1 cellular context compared by ENCODE assay signal in genomic region chr4:159158083-159158617, GRCh38.
TF ChIP-seq lines count a peak whose summit lies in the region.

No MANE protein-coding gene starts in this region.

TF ChIP-seq in GM23338, 12 proteins besides CTCF, POLR2A, EP300 and RAD21 (continued from another document):
- TF ChIP-seq, protein P1, sequence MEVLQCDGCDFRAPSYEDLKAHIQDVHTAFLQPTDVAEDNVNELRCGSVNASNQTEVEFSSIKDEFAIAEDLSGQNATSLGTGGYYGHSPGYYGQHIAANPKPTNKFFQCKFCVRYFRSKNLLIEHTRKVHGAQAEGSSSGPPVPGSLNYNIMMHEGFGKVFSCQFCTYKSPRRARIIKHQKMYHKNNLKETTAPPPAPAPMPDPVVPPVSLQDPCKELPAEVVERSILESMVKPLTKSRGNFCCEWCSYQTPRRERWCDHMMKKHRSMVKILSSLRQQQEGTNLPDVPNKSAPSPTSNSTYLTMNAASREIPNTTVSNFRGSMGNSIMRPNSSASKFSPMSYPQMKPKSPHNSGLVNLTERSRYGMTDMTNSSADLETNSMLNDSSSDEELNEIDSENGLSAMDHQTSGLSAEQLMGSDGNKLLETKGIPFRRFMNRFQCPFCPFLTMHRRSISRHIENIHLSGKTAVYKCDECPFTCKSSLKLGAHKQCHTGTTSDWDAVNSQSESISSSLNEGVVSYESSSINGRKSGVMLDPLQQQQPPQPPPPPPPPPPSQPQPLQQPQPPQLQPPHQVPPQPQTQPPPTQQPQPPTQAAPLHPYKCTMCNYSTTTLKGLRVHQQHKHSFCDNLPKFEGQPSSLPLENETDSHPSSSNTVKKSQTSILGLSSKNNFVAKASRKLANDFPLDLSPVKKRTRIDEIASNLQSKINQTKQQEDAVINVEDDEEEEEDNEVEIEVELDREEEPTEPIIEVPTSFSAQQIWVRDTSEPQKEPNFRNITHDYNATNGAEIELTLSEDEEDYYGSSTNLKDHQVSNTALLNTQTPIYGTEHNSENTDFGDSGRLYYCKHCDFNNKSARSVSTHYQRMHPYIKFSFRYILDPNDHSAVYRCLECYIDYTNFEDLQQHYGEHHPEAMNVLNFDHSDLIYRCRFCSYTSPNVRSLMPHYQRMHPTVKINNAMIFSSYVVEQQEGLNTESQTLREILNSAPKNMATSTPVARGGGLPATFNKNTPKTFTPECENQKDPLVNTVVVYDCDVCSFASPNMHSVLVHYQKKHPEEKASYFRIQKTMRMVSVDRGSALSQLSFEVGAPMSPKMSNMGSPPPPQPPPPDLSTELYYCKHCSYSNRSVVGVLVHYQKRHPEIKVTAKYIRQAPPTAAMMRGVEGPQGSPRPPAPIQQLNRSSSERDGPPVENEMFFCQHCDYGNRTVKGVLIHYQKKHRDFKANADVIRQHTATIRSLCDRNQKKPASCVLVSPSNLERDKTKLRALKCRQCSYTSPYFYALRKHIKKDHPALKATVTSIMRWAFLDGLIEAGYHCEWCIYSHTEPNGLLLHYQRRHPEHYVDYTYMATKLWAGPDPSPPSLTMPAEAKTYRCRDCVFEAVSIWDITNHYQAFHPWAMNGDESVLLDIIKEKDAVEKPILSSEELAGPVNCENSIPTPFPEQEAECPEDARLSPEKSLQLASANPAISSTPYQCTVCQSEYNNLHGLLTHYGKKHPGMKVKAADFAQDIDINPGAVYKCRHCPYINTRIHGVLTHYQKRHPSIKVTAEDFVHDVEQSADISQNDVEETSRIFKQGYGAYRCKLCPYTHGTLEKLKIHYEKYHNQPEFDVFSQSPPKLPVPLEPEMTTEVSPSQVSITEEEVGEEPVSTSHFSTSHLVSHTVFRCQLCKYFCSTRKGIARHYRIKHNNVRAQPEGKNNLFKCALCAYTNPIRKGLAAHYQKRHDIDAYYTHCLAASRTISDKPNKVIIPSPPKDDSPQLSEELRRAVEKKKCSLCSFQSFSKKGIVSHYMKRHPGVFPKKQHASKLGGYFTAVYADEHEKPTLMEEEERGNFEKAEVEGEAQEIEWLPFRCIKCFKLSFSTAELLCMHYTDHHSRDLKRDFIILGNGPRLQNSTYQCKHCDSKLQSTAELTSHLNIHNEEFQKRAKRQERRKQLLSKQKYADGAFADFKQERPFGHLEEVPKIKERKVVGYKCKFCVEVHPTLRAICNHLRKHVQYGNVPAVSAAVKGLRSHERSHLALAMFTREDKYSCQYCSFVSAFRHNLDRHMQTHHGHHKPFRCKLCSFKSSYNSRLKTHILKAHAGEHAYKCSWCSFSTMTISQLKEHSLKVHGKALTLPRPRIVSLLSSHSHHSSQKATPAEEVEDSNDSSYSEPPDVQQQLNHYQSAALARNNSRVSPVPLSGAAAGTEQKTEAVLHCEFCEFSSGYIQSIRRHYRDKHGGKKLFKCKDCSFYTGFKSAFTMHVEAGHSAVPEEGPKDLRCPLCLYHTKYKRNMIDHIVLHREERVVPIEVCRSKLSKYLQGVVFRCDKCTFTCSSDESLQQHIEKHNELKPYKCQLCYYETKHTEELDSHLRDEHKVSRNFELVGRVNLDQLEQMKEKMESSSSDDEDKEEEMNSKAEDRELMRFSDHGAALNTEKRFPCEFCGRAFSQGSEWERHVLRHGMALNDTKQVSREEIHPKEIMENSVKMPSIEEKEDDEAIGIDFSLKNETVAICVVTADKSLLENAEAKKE (CRISPR knock-in tag; IDR thresholded peaks at IDR 0.05), result no peak
- no peak for TF ChIP-seq STAT1 (IDR thresholded peaks at IDR 0.05; ENCODE audit: unreplicated experiment)
- TF ChIP-seq EZH2 (IDR thresholded peaks at IDR 0.05; ENCODE audit: low read depth, unreplicated experiment), result no peak
- TF ChIP-seq CREB1 (CRISPR knock-in tag; IDR thresholded peaks at IDR 0.05; ENCODE audit: low read depth), result no peak
- TF ChIP-seq, protein P2, sequence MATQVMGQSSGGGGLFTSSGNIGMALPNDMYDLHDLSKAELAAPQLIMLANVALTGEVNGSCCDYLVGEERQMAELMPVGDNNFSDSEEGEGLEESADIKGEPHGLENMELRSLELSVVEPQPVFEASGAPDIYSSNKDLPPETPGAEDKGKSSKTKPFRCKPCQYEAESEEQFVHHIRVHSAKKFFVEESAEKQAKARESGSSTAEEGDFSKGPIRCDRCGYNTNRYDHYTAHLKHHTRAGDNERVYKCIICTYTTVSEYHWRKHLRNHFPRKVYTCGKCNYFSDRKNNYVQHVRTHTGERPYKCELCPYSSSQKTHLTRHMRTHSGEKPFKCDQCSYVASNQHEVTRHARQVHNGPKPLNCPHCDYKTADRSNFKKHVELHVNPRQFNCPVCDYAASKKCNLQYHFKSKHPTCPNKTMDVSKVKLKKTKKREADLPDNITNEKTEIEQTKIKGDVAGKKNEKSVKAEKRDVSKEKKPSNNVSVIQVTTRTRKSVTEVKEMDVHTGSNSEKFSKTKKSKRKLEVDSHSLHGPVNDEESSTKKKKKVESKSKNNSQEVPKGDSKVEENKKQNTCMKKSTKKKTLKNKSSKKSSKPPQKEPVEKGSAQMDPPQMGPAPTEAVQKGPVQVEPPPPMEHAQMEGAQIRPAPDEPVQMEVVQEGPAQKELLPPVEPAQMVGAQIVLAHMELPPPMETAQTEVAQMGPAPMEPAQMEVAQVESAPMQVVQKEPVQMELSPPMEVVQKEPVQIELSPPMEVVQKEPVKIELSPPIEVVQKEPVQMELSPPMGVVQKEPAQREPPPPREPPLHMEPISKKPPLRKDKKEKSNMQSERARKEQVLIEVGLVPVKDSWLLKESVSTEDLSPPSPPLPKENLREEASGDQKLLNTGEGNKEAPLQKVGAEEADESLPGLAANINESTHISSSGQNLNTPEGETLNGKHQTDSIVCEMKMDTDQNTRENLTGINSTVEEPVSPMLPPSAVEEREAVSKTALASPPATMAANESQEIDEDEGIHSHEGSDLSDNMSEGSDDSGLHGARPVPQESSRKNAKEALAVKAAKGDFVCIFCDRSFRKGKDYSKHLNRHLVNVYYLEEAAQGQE (IDR thresholded peaks at IDR 0.05; ENCODE audit: unreplicated experiment), result no peak
- no peak for TF ChIP-seq POLR2AphosphoS5 (IDR thresholded peaks at IDR 0.05; ENCODE audit: low read depth)
- TF ChIP-seq EZH2phosphoT487 (IDR thresholded peaks at IDR 0.05; ENCODE audit: unreplicated experiment), result no peak
- no peak for TF ChIP-seq NANOG (IDR thresholded peaks at IDR 0.05; ENCODE audit: borderline replicate concordance)
- TF ChIP-seq ZNF114 (CRISPR knock-in tag; IDR thresholded peaks at IDR 0.05), result no peak
- TF ChIP-seq JUNB (IDR thresholded peaks at IDR 0.05; ENCODE audit: unreplicated experiment), result no peak
- TF ChIP-seq, protein P3, sequence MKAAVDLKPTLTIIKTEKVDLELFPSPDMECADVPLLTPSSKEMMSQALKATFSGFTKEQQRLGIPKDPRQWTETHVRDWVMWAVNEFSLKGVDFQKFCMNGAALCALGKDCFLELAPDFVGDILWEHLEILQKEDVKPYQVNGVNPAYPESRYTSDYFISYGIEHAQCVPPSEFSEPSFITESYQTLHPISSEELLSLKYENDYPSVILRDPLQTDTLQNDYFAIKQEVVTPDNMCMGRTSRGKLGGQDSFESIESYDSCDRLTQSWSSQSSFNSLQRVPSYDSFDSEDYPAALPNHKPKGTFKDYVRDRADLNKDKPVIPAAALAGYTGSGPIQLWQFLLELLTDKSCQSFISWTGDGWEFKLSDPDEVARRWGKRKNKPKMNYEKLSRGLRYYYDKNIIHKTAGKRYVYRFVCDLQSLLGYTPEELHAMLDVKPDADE (IDR thresholded peaks at IDR 0.05), result no peak
